In the genomic region with DNA sequence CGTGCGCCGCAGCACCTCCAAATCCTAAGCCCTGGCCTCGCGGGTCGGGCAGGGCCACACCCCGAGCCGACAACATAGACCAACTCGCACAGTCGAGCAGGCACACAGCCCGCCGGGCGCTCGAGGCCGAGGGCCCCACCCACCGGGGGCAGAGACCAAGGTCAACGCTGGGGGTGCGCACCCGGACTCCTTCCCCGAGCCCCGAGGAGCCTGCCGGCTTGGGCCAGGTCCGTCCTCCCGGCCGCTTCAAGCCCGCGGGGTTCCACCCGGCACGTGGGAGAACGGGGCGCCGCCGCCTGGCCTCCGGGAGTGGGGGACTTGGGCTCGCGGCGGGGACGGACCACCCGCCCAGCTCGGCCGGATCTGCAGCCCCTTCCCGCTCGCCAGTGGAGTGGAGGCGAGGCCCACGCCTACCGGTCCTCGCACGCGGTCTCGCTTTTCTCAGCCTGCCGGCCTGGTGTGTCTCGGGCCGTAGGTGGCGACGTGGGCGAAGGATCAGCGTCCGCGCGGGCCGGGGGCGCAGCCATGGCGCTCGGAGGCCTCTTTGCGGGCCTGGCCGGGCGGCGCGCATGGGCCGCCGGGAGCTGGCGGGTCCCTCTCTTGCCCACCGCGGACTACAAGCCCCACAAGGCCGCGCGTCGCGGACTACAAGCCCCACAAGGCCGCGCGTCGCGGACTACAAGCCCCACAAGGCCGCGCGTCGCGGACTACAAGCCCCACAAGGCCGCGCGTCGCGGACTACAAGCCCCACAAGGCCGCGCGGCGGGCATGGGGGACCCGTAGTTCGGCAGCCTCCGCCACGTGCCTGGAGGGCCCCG, we compare ENCODE assay signal across 8 cellular contexts.
DNase-seq lines count a peak whose midpoint lies in the region; ATAC-seq and FAIRE-seq lines count a peak whose summit lies in the region.

A gene (minus strand): TSS at position 571 of the 818 bp plus-strand sequence. CDS start 44 bp downstream, at position 527.

- FAIRE-seq in endometrium (lab: Jason Lieb, UNC): peak; percentile 95

- ATAC-seq in GM19324 (IDR thresholded peaks at IDR 0.05; ENCODE audit: low FRiP score, unreplicated experiment): peak; percentile 75
- ATAC-seq in HG03460 (IDR thresholded peaks at IDR 0.05; ENCODE audit: unreplicated experiment): peak; percentile 53

- DNase-seq in CD1c-positive myeloid dendritic cell (ENCODE audit: extremely low spot score) (peak; percentile 91), NOMO-1 treated with DMSO at 0.1 percent for 48 hours (lab: John Stamatoyannopoulos, UW; ENCODE audit: unreplicated experiment) (peak; percentile 80), midbrain (lab: John Stamatoyannopoulos, UW) (peak; percentile 86)
- peak; percentile 89 for DNase-seq in activated CD8-positive, alpha-beta memory T cell treated with anti-CD3 and anti-CD28 coated beads, Interleukin-2, amount 50 U/mL, for 4 hours
- peak; percentile 80 to 83 for DNase-seq in stimulated activated CD8-positive, alpha-beta memory T cell treated with anti-CD3 and anti-CD28 coated beads, Interleukin-15, amount 100 ng/mL, for 48 hours (ENCODE audit: low read depth in 2 of 2)

Comparison
In these comparisons a context has a peak if more than half of its experiments do, and no peak if none do; other contexts are left out.
1. Peak in every context shown above with its lines: DNase-seq and ATAC-seq.